Comparison of ENCODE assay signal across 17 cellular contexts in genomic region chr2:51003345-51004192, GRCh38. TPM values are rescaled to one million over a fixed set of nuclear protein-coding genes. Genes with fewer than 3 reads are reported as not detected.
A peak's percentile ranks its signal among the peaks of the same experiment; 100 is the strongest.
DNase-seq lines count a peak whose midpoint lies in the region; ATAC-seq and TF ChIP-seq lines count a peak whose summit lies in the region.
"Had no signal": no experiment of that assay in that cellular context is flagged by ENCODE, and none has a peak within 500 bp of the region (broad histone marks: within the 10 kb centered on the region; RNA-seq: fewer than 3 reads in every experiment).

No MANE protein-coding gene starts in this region.

- H2BK120ac ChIP-seq in mesendoderm (ENCODE audit: low read depth, low read length), result no peak overlapping the region

- no peak overlapping the region for H2BK15ac ChIP-seq in mesendoderm (replicated peaks; ENCODE audit: low read depth)

- H3K4ac ChIP-seq in mesendoderm (ENCODE audit: low read depth, low read length), result no peak overlapping the region

- no peaks in the 10 kb centered on the region for H4K20me1 ChIP-seq in PC-3 (ENCODE audit: low read length)

- 70 to 86% methylated on average over 1 to 3 of the region's 4 CpGs for WGBS in endodermal cell (ENCODE audit: insufficient coverage in 1 of 2, insufficient read length in 1 of 2), 2 experiments
- WGBS in mesendoderm (ENCODE audit: extremely low coverage, insufficient coverage, low lambda C conversion rate), result no CpG with 5 or more reads among the region's 4 CpGs

- 0 out of 2 replicates have a peak, but pooled peaks cover 2% of the 10 kb centered on the region for H3K9me3 ChIP-seq in PC-3 (ENCODE audit: low read length)
- no peaks in the 10 kb centered on the region for H3K9me3 ChIP-seq in endodermal cell (ENCODE audit: control insufficient read depth, low read length)
- H3K9me3 ChIP-seq: transverse colon had no signal

- POLR2A ChIA-PET in PC-3 (lab: Charles Lee; ENCODE audit: unreplicated experiment), result no interaction called here
- POLR2A ChIA-PET in naive thymus-derived CD8-positive, alpha-beta T cell (lab: Charles Lee), result no interaction called here

- peaks cover 6% of the 10 kb centered on the region for H3K4me1 Mint-ChIP-seq in endodermal cell
- no peaks in the 10 kb centered on the region for H3K4me1 Mint-ChIP-seq in naive thymus-derived CD8-positive, alpha-beta T cell

- no peak overlapping the region for H3K4me3 Mint-ChIP-seq in endodermal cell
- H3K4me3 Mint-ChIP-seq in naive thymus-derived CD8-positive, alpha-beta T cell, result no peak overlapping the region
- H3K4me3 Mint-ChIP-seq: activated CD8-positive, alpha-beta T cell treated with anti-CD3 and anti-CD28 coated beads, Interleukin-2, amount 10 ng/mL, durations not matched to agents 7 days and 5 days; dendritic cell treated with granulocyte-macrophage colony-stimulating factor and Interleukin-4, amounts not matched to agents 40 ng/mL and 50 ng/mL, for 4 days had no signal

- BruUV-seq in PC-3 (replicated peaks; lab: Mats Ljungman, UMichigan), result no TSS peak

- H3K9ac ChIP-seq in PC-3 (ENCODE audit: low read length) (no peak overlapping the region), endodermal cell (ENCODE audit: extremely low read depth, low read length, poor library complexity, severe bottlenecking) (no peak overlapping the region), mesendoderm (ENCODE audit: low read length) (no peak overlapping the region)

- no peaks in the 10 kb centered on the region for H3K27me3 Mint-ChIP-seq in endodermal cell (ENCODE audit: insufficient read depth)
- no peaks in the 10 kb centered on the region for H3K27me3 Mint-ChIP-seq in naive thymus-derived CD8-positive, alpha-beta T cell
- H3K27me3 Mint-ChIP-seq: dendritic cell treated with granulocyte-macrophage colony-stimulating factor and Interleukin-4, amounts not matched to agents 40 ng/mL and 50 ng/mL, for 4 days had no signal

- H2AFZ ChIP-seq in PC-3 (ENCODE audit: low read length), result peak overlapping the region; percentile 24; the same call in 1 of the 2 replicates

- no peak overlapping the region for H2AK5ac ChIP-seq in mesendoderm (ENCODE audit: low read length)

- H3K27ac ChIP-seq in PC-3 (ENCODE audit: low read length) (peak overlapping the region; percentile 38), endodermal cell (ENCODE audit: low read depth, low read length) (no peak overlapping the region), mesendoderm (ENCODE audit: low read depth, low read length) (no peak overlapping the region)
- H3K27ac ChIP-seq: transverse colon had no signal

- H3K4me2 ChIP-seq in PC-3 (ENCODE audit: low read length) (peak overlapping the region; percentile 30; the same call in 1 of the 2 replicates), mesendoderm (ENCODE audit: low read length) (no peak overlapping the region)

- in situ Hi-C loops in ACHN (cut with HindIII; ENCODE audit: low pct_ligation_motif_present, low pct_unique_long_range_greater_than_20kb, low sequenced_read_pairs), result no loop called here

- H3K4me3 ChIP-seq in PC-3 (ENCODE audit: low read length), result no peak overlapping the region
- no peak overlapping the region for H3K4me3 ChIP-seq in endodermal cell (ENCODE audit: low read length)
- no peak overlapping the region for H3K4me3 ChIP-seq in mesendoderm (ENCODE audit: low read length)
- H3K4me3 ChIP-seq: transverse colon had no signal

- DNase-seq in HT1080 (ENCODE audit: low read depth) (peak; percentile 44), PC-3 (peak; percentile 58), endodermal cell (no peak), mesendoderm (peak; percentile 24), AG08395 (ENCODE audit: low spot score) (no peak), ACHN (no peak)
- DNase-seq in naive thymus-derived CD8-positive, alpha-beta T cell, result no peak
- DNase-seq: activated CD8-positive, alpha-beta T cell treated with anti-CD3 and anti-CD28 coated beads, Interleukin-2, amount 10 ng/mL, durations not matched to agents 7 days and 5 days; aorta; NCI-H1417; NCI-H226; nucleus accumbens; stimulated activated CD4-positive, alpha-beta T cell treated with anti-CD3 and anti-CD28 coated beads, Interleukin-4, amount 100 ng/mL, for 24 hours; transverse colon had no signal

- CTCF ChIA-PET in PC-3 (lab: Charles Lee), result no interaction called here

- H3K4me1 ChIP-seq in PC-3 (ENCODE audit: insufficient read depth, low read length), result no peaks in the 10 kb centered on the region
- no peaks in the 10 kb centered on the region for H3K4me1 ChIP-seq in endodermal cell (ENCODE audit: control insufficient read depth, insufficient read depth, low read length)
- peaks cover 2% of the 10 kb centered on the region for H3K4me1 ChIP-seq in mesendoderm (ENCODE audit: control insufficient read depth, low read depth, low read length)
- H3K4me1 ChIP-seq: transverse colon had no signal

- no peaks in the 10 kb centered on the region for H3K36me3 ChIP-seq in PC-3 (ENCODE audit: low read depth, low read length)
- no peaks in the 10 kb centered on the region for H3K36me3 ChIP-seq in endodermal cell (ENCODE audit: control insufficient read depth, insufficient read depth, low read length)
- no peaks in the 10 kb centered on the region for H3K36me3 ChIP-seq in mesendoderm (ENCODE audit: control insufficient read depth, insufficient read depth, low read length)
- H3K36me3 ChIP-seq: transverse colon had no signal

- no peak overlapping the region for H3K23ac ChIP-seq in mesendoderm (ENCODE audit: low read length)

- no peak overlapping the region for H3K18ac ChIP-seq in mesendoderm (ENCODE audit: low read length)

- H3K27me3 ChIP-seq in PC-3 (ENCODE audit: low read length) (no peaks in the 10 kb centered on the region), endodermal cell (ENCODE audit: control insufficient read depth, insufficient read depth, low read length, poor library complexity, severe bottlenecking) (no peaks in the 10 kb centered on the region), mesendoderm (ENCODE audit: insufficient read depth, low read length, poor library complexity) (no peaks in the 10 kb centered on the region)
- H3K27me3 ChIP-seq: transverse colon had no signal

- H2BK5ac ChIP-seq in mesendoderm (ENCODE audit: low read length), result no peak overlapping the region

- no peak overlapping the region for H3K56ac ChIP-seq in mesendoderm (ENCODE audit: low read length)

- H4K8ac ChIP-seq in mesendoderm (ENCODE audit: low read depth, low read length), result no peak overlapping the region

- H3K79me1 ChIP-seq in mesendoderm (ENCODE audit: low read length), result no peaks in the 10 kb centered on the region

- TF ChIP-seq CTCF in PC-3 (conservative IDR thresholded peaks at IDR 0.05; ENCODE audit: low read depth, low read length), result no peak
- no peak for TF ChIP-seq CTCF in endodermal cell (conservative IDR thresholded peaks at IDR 0.05)

- intact Hi-C loops in PC-3 (cut with micrococcal nuclease), result no loop called here

- H3K79me2 ChIP-seq in PC-3 (ENCODE audit: low read length) (no peaks in the 10 kb centered on the region), mesendoderm (ENCODE audit: control insufficient read depth, insufficient read depth, low read length) (no peaks in the 10 kb centered on the region)

- no peaks in the 10 kb centered on the region for H3K36me3 Mint-ChIP-seq in endodermal cell (ENCODE audit: low read depth)
- H3K36me3 Mint-ChIP-seq in naive thymus-derived CD8-positive, alpha-beta T cell, result no peaks in the 10 kb centered on the region

- no peaks in the 10 kb centered on the region for H3K9me2 ChIP-seq in PC-3 (replicated peaks; ENCODE audit: low read length)

- H4K5ac ChIP-seq in mesendoderm (ENCODE audit: low read length), result no peak overlapping the region

- ATAC-seq in PC-3 (peak; percentile 70), HG03039 (IDR thresholded peaks at IDR 0.05; ENCODE audit: unreplicated experiment) (no peak)
- ATAC-seq in naive thymus-derived CD8-positive, alpha-beta T cell, result no peak
- ATAC-seq: activated CD8-positive, alpha-beta T cell treated with anti-CD3 and anti-CD28 coated beads, Interleukin-2, amount 10 ng/mL, durations not matched to agents 7 days and 5 days had no signal

- H3F3A ChIP-seq in PC-3 (ENCODE audit: low read length, unreplicated experiment), result no peaks in the 10 kb centered on the region

- H3K27ac Mint-ChIP-seq in endodermal cell, result peak overlapping the region; percentile 9
- no peak overlapping the region for H3K27ac Mint-ChIP-seq in naive thymus-derived CD8-positive, alpha-beta T cell
- H3K27ac Mint-ChIP-seq: activated CD8-positive, alpha-beta T cell treated with anti-CD3 and anti-CD28 coated beads, Interleukin-2, amount 10 ng/mL, durations not matched to agents 7 days and 5 days; dendritic cell treated with granulocyte-macrophage colony-stimulating factor and Interleukin-4, amounts not matched to agents 40 ng/mL and 50 ng/mL, for 4 days had no signal

- no peaks in the 10 kb centered on the region for H3K9me3 Mint-ChIP-seq in endodermal cell
- H3K9me3 Mint-ChIP-seq in naive thymus-derived CD8-positive, alpha-beta T cell, result peaks cover 0 to 23% (median 8%) of the 10 kb centered on the region in 9 donors
- H3K9me3 Mint-ChIP-seq: dendritic cell treated with granulocyte-macrophage colony-stimulating factor and Interleukin-4, amounts not matched to agents 40 ng/mL and 50 ng/mL, for 4 days had no signal

RNA-seq across cellular contexts. Expression of gene NRXN1, which starts 28.4 kb away (rescaled TPM):
- total RNA-seq in HT1080 (2014; rRNA removed; shearing (Covaris generic)), result 0.08 TPM in 1 of 2 replicates, not detected in the other
- polyA plus RNA-seq in HT1080 (2015; cell fraction: cytosol; rRNA removed), result 0.09 and 0.36 TPM in 2 replicates
- 0.12 and 0.24 TPM in 2 replicates for polyA plus RNA-seq in HT1080 (2015; cell fraction: nucleus; rRNA removed)
- not detected in 2 replicates for total RNA-seq in PC-3 (2014; rRNA removed)
- total RNA-seq in endodermal cell, result 1 to 10 TPM; 4.1 to 7.7 TPM
- 8.1 TPM for polyA plus RNA-seq in endodermal cell (2013, experiment 1 of 2)
- 7.7 TPM for polyA plus RNA-seq in endodermal cell (2013, experiment 2 of 2)
- polyA plus RNA-seq in mesendoderm (2013, experiment 1 of 2), result 2.7 TPM
- 2.2 TPM for polyA plus RNA-seq in mesendoderm (2013, experiment 2 of 2)
- total RNA-seq in naive thymus-derived CD8-positive, alpha-beta T cell, result not detected
- polyA plus RNA-seq in naive thymus-derived CD8-positive, alpha-beta T cell, result not detected
- total RNA-seq: activated CD8-positive, alpha-beta T cell treated with anti-CD3 and anti-CD28 coated beads, Interleukin-2, amount 10 ng/mL, durations not matched to agents 7 days and 5 days had no signal
- polyA plus RNA-seq: aorta, fibroblast of lung had no signal

Comparison
In these comparisons a context has a peak if more than half of its experiments do, and no peak if none do; other contexts are left out.
1. DNase-seq: peak in HT1080 (single experiment), PC-3 (single experiment) and mesendoderm (single experiment); none in endodermal cell (single experiment), naive thymus-derived CD8-positive, alpha-beta T cell (0 of 10), AG08395 (single experiment) and ACHN (single experiment).